8 cellular contexts compared by ENCODE assay signal in the genomic region with DNA sequence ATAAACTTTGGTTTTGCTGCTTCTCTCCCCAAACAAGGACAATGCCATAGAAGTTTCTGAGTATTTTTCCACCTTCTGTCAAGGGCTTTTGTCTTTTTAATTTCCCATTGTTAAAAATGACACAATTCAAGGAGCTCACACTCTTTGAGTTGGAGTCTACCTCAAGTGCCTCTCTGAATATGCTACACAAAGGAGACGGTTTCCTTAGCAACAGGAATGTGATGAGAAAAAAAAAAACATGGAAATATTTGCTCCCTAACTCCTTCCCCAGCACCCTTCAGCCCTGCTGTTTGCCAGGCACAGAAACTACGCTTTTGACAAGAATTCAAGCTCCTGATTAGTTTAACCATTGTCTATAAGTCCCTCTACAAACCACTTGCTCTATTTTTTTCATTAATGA.
"Had no signal": no experiment of that assay in that cellular context is flagged by ENCODE, and none has a peak within 500 bp of the region (broad histone marks: within the 10 kb centered on the region; RNA-seq: fewer than 3 reads in every experiment).

No MANE protein-coding gene starts in this region.

- H3K4me3 Mint-ChIP-seq: activated CD4-positive, alpha-beta T cell treated with anti-CD3 and anti-CD28 coated beads for 36 hours; activated T-helper 1 cell treated with anti-CD3 and anti-CD28 coated beads, Interleukin-12 subunit alpha, Interleukin-12 subunit beta, Interleukin-2, Interleukin-4 antibody, amounts not matched to agents 30 ng/mL and 10 ng/mL and 1 ng/mL, durations not matched to agents 14 hours and 24 hours and 36 hours; mesothelial cell of epicardium had no signal

- DNase-seq: activated CD4-positive, alpha-beta T cell treated with anti-CD3 and anti-CD28 coated beads for 36 hours; activated naive CD4-positive, alpha-beta T cell; heart right ventricle; stimulated activated CD4-positive, alpha-beta T cell treated with anti-CD3 and anti-CD28 coated beads, Interleukin-2, amount 100 ng/mL, for 48 hours; stimulated activated naive CD4-positive, alpha-beta T cell treated with Interleukin-2 at 50 U/mL for 16 hours; upper lobe of left lung had no signal

- ATAC-seq: activated CD4-positive, alpha-beta T cell treated with anti-CD3 and anti-CD28 coated beads for 36 hours; heart right ventricle had no signal

- H3K27me3 Mint-ChIP-seq: activated CD4-positive, alpha-beta T cell treated with anti-CD3 and anti-CD28 coated beads for 36 hours had no signal

- H3K36me3 Mint-ChIP-seq: mesothelial cell of epicardium had no signal

- H3K9me3 Mint-ChIP-seq: activated T-helper 1 cell treated with anti-CD3 and anti-CD28 coated beads, Interleukin-12 subunit alpha, Interleukin-12 subunit beta, Interleukin-2, Interleukin-4 antibody, amounts not matched to agents 30 ng/mL and 10 ng/mL and 1 ng/mL, durations not matched to agents 14 hours and 24 hours and 36 hours; mesothelial cell of epicardium had no signal

- H3K27ac Mint-ChIP-seq: activated CD4-positive, alpha-beta T cell treated with anti-CD3 and anti-CD28 coated beads for 36 hours; activated T-helper 1 cell treated with anti-CD3 and anti-CD28 coated beads, Interleukin-12 subunit alpha, Interleukin-12 subunit beta, Interleukin-2, Interleukin-4 antibody, amounts not matched to agents 30 ng/mL and 10 ng/mL and 1 ng/mL, durations not matched to agents 14 hours and 24 hours and 36 hours; mesothelial cell of epicardium had no signal

- H3K4me1 Mint-ChIP-seq: activated CD4-positive, alpha-beta T cell treated with anti-CD3 and anti-CD28 coated beads for 36 hours had no signal
